Comparison of ENCODE assay signal across 8 cellular contexts in the genomic region with DNA sequence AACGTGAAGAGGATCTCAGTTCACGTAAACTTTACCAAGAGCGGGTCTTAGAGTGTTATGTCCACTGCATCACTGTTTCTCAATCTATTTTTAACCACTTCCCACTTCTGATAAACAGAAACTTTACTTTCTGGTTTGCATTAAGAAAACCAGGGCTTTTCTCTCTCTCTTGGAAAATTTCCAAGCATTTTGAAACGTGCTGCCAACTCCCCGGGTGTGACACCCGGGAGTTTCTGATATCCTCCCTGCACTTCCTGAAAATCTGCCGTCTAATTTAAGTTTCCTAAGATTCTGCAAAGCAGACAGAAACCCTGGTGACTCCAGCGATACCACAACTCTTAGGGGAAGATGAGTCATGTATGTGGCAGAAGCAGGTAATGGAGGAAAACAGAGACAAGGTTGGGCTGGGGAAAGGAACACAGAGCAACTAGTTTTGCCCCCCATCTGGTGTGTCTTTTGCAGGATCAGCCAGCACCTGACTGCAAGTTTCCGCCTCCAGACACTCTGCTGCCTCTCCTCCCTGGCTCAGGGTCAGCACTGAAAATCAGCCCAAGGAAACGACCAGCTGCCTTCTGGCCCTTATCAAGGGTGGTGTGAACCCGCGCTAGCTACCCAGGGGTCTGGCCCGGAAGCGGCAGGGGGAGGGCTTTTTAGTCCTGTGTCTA. TPM values are rescaled to one million over a fixed set of nuclear protein-coding genes. Genes with fewer than 3 reads are reported as not detected.
DNase-seq lines count a peak whose midpoint lies in the region; ATAC-seq, FAIRE-seq and TF ChIP-seq lines count a peak whose summit lies in the region.

No MANE protein-coding gene starts in this region.

- peaks cover 53% of the 10 kb centered on the region for H3K4me1 ChIP-seq in HepG2 (ENCODE audit: insufficient read depth, low read length)
- peaks cover 28% of the 10 kb centered on the region for H3K4me1 ChIP-seq in vagina
- H3K4me1 ChIP-seq in HAP-1, result no peaks in the 10 kb centered on the region

- POLR2A ChIA-PET in HepG2 (lab: Yijun Ruan, JAX), result no interaction called here

- CTCF ChIA-PET in HepG2 (lab: Yijun Ruan, JAX; ENCODE audit: low intra/inter-chr PET ratio, low total read pairs), result no interaction called here

- peak overlapping the region; percentile 88 for H3K27ac ChIP-seq in adipose tissue (ENCODE audit: low read depth, low read length)
- no peak overlapping the region for H3K27ac ChIP-seq in HepG2 (ENCODE audit: extremely low read length, insufficient read depth, low read length)
- peak overlapping the region; percentile 70 for H3K27ac ChIP-seq in vagina

- ATAC-seq in HepG2, result no peak

- H2AFZ ChIP-seq in HepG2 (ENCODE audit: low read length), result no peak overlapping the region

- peak overlapping the region; percentile 59 for H3K4me2 ChIP-seq in HepG2 (ENCODE audit: low read depth, low read length)

- no peak for TF ChIP-seq RAD21 in HepG2 (CRISPR knock-in tag; IDR thresholded peaks at IDR 0.05)

- BruUV-seq in HepG2 (replicated peaks; lab: Mats Ljungman, UMichigan), result no TSS peak

- no peak overlapping the region for H3K9ac ChIP-seq in HepG2 (ENCODE audit: insufficient read depth, low read depth, low read length)

- no peak for FAIRE-seq in HepG2 (lab: Jason Lieb, UNC)

- H3K9me3 ChIP-seq in HepG2 (ENCODE audit: low read length) (peaks cover 3% of the 10 kb centered on the region; the same call in 1 of the 2 replicates), vagina (no peaks in the 10 kb centered on the region), HAP-1 (no peaks in the 10 kb centered on the region)

- H3K27me3 ChIP-seq in HepG2 (ENCODE audit: control insufficient read depth in 1 of 2, insufficient read depth in 2 of 2, low read length in 2 of 2) (peaks cover 3 to 26% of the 10 kb centered on the region in 2 experiments; a peak in 4 of 5 replicates), vagina (no peaks in the 10 kb centered on the region), HAP-1 (ENCODE audit: low read depth) (peaks cover 37% of the 10 kb centered on the region)

- DNase-seq in COLO829 (ENCODE audit: low spot score) (peak; percentile 24), Kasumi-1 (lab: John Stamatoyannopoulos, UW) (peak; percentile 96 to 97), HepG2 (ENCODE audit: low spot score) (no peak), vagina (ENCODE audit: extremely low spot score in 2 of 2) (no peak), HAP-1 (ENCODE audit: low spot score in 2 of 2) (no peak), NCI-H1048 (lab: John Stamatoyannopoulos, UW) (no peak)
- DNase-seq in stimulated activated naive CD4-positive, alpha-beta T cell (lab: John Stamatoyannopoulos, UW), result no peak

- H3K36me3 ChIP-seq in HepG2 (replicated peaks in 1 of 2; ENCODE audit: control insufficient read depth in 1 of 2, insufficient read depth in 2 of 2, low read length in 2 of 2), result no peaks in the 10 kb centered on the region
- no peaks in the 10 kb centered on the region for H3K36me3 ChIP-seq in vagina
- H3K36me3 ChIP-seq in HAP-1 (replicated peaks), result no peaks in the 10 kb centered on the region

- intact Hi-C loops in HepG2 (cut with micrococcal nuclease; ENCODE audit: unreplicated experiment), result no loop called here
- intact Hi-C loops in vagina (cut with DNase I), result no loop called here

- H3K79me2 ChIP-seq in HepG2 (ENCODE audit: insufficient read depth, low read length), result no peaks in the 10 kb centered on the region

- H4K20me1 ChIP-seq in HepG2 (ENCODE audit: insufficient read depth, low read length), result no peaks in the 10 kb centered on the region

- TF ChIP-seq POLR2A in HepG2 (IDR thresholded peaks at IDR 0.05; ENCODE audit: insufficient read depth in 1 of 2, low read depth in 2 of 2, low read length in 2 of 2) (no peak), vagina (IDR thresholded peaks at IDR 0.05) (no peak)

- no peak for TF ChIP-seq EP300 in HepG2 (IDR thresholded peaks at IDR 0.05; ENCODE audit: low read depth in 2 of 2, low read length in 2 of 2)
- no peak for TF ChIP-seq EP300 in HepG2 (CRISPR knock-in tag; IDR thresholded peaks at IDR 0.05; ENCODE audit: borderline replicate concordance)

- TF ChIP-seq CTCF in HepG2 (CRISPR knock-in tag; IDR thresholded peaks at IDR 0.05) (no peak), vagina (IDR thresholded peaks at IDR 0.05) (no peak)

- in situ Hi-C loops in HepG2 (cut with HindIII; ENCODE audit: extremely low pct_ligation_motif_present, low pct_unique_long_range_greater_than_20kb) (no loop called here), HAP-1 (cut with MboI; ENCODE audit: low sequenced_read_pairs) (no loop called here)

- 2 to 10% (median 4%) methylated on average over 14 of the region's 14 CpGs for WGBS in adipose tissue, 3 donors
- 5% methylated on average over 12 of the region's 14 CpGs for WGBS in HepG2 (ENCODE audit: low lambda C conversion rate)

- peak overlapping the region in 2 of 3 experiments; percentile 2 to 53; a peak in 2 of 6 replicates for H3K4me3 ChIP-seq in HepG2 (replicated peaks in 1 of 3; ENCODE audit: insufficient read depth in 1 of 3, low read depth in 2 of 3, low read length in 3 of 3)
- no peak overlapping the region for H3K4me3 ChIP-seq in vagina
- H3K4me3 ChIP-seq in HAP-1, result no peak overlapping the region

TF ChIP-seq in HepG2, 621 proteins besides CTCF, POLR2A, EP300 and RAD21:
- TF ChIP-seq, protein P1, sequence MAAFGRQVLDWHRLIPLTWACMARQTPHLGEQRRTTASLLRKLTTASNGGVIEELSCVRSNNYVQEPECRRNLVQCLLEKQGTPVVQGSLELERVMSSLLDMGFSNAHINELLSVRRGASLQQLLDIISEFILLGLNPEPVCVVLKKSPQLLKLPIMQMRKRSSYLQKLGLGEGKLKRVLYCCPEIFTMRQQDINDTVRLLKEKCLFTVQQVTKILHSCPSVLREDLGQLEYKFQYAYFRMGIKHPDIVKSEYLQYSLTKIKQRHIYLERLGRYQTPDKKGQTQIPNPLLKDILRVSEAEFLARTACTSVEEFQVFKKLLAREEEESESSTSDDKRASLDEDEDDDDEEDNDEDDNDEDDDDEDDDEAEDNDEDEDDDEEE (CRISPR knock-in tag; IDR thresholded peaks at IDR 0.05), result no peak
- TF ChIP-seq FOSL2 (CRISPR knock-in tag; IDR thresholded peaks at IDR 0.05) (peak; percentile 25; the same call in 1 of the 2 replicates), GABPB1 (CRISPR knock-in tag; IDR thresholded peaks at IDR 0.05) (peak; percentile 35; the same call in 1 of the 2 replicates)

RNA-seq across cellular contexts. Expression of a gene that starts 11.4 kb away (rescaled TPM):
- polyA plus RNA-seq in adipose tissue, result 1 to 10 TPM in 2 of 3 donors, under 1 TPM in 1; 0.24 to 4.6 (median 4.0) TPM
- not detected in 2 replicates for total RNA-seq in HepG2 (2016; rRNA removed; fragmentation: Illumina TruSeq; extraction: Trizol)
- total RNA-seq in HepG2 (2016; cell fraction: cytosol; rRNA removed; fragmentation: Illumina TruSeq; extraction: Trizol; ENCODE audit: low read depth), result not detected in 2 replicates
- not detected in 2 replicates for total RNA-seq in HepG2 (2016; cell fraction: insoluble cytoplasmic fraction; rRNA removed; fragmentation: Illumina TruSeq; extraction: Trizol)
- total RNA-seq in HepG2 (2016; cell fraction: membrane; rRNA removed; fragmentation: Illumina TruSeq; extraction: Trizol), result not detected in 2 replicates
- not detected in 2 replicates for total RNA-seq in HepG2 (2016; cell fraction: nucleus; rRNA removed; fragmentation: Illumina TruSeq; extraction: Trizol)
- polyA plus RNA-seq in HepG2 (2011; rRNA removed), result 0.12 and 0.30 TPM in 2 replicates
- 0.03 and 0.14 TPM in 2 replicates for polyA plus RNA-seq in HepG2 (2011; cell fraction: cytosol; rRNA removed)
- polyA plus RNA-seq in HepG2 (2011; cell fraction: nucleus; rRNA removed), result 0.12 TPM in 1 of 2 replicates, not detected in the other
- polyA plus RNA-seq in HepG2 (2012), result 0.31 and 1.2 TPM in 2 replicates
- polyA plus RNA-seq in HepG2 (2016; cell fraction: cytosol; fragmentation: Illumina TruSeq; extraction: Trizol; ENCODE audit: low read depth), result not detected in 2 replicates
- polyA plus RNA-seq in HepG2 (2016; cell fraction: insoluble cytoplasmic fraction; fragmentation: Illumina TruSeq; extraction: Trizol; ENCODE audit: low read depth), result not detected in 2 replicates
- polyA plus RNA-seq in HepG2 (2016; cell fraction: membrane; fragmentation: Illumina TruSeq; extraction: Trizol; ENCODE audit: low read depth), result not detected in 2 replicates
- polyA plus RNA-seq in HepG2 (2016; cell fraction: nucleus; fragmentation: Illumina TruSeq; extraction: Trizol; ENCODE audit: insufficient read depth, low read depth), result not detected in 2 replicates
- polyA minus RNA-seq in HepG2 (2011; rRNA and poly(A)+ RNA removed; ENCODE audit: low replicate concordance), result not detected in 2 replicates
- not detected in 2 replicates for polyA minus RNA-seq in HepG2 (2011; cell fraction: cytosol; rRNA and poly(A)+ RNA removed)
- not detected in 2 replicates for polyA minus RNA-seq in HepG2 (2011; cell fraction: nucleus; rRNA and poly(A)+ RNA removed)
- not detected for total RNA-seq in vagina

RNA-seq across cellular contexts. Expression of a gene that starts 53.7 kb away (rescaled TPM):
- polyA plus RNA-seq in adipose tissue, result under 1 TPM in 2 of 3 donors, not detected in 1; 0.21 to 0.42 TPM
- 0.86 TPM in 1 of 2 replicates, not detected in the other for total RNA-seq in HepG2 (2016; rRNA removed; fragmentation: Illumina TruSeq; extraction: Trizol)
- 1.0 and 1.2 TPM in 2 replicates for total RNA-seq in HepG2 (2016; cell fraction: cytosol; rRNA removed; fragmentation: Illumina TruSeq; extraction: Trizol; ENCODE audit: low read depth)
- total RNA-seq in HepG2 (2016; cell fraction: insoluble cytoplasmic fraction; rRNA removed; fragmentation: Illumina TruSeq; extraction: Trizol), result not detected in 2 replicates
- 0.55 and 0.80 TPM in 2 replicates for total RNA-seq in HepG2 (2016; cell fraction: membrane; rRNA removed; fragmentation: Illumina TruSeq; extraction: Trizol)
- total RNA-seq in HepG2 (2016; cell fraction: nucleus; rRNA removed; fragmentation: Illumina TruSeq; extraction: Trizol), result 1.1 TPM in 1 of 2 replicates, not detected in the other
- 0.67 and 1.5 TPM in 2 replicates for polyA plus RNA-seq in HepG2 (2011; rRNA removed)
- polyA plus RNA-seq in HepG2 (2011; cell fraction: cytosol; rRNA removed), result 0.24 and 0.36 TPM in 2 replicates
- 1.5 and 1.8 TPM in 2 replicates for polyA plus RNA-seq in HepG2 (2011; cell fraction: nucleus; rRNA removed)
- 2.0 TPM in 1 of 2 replicates, not detected in the other for polyA plus RNA-seq in HepG2 (2012)
- polyA plus RNA-seq in HepG2 (2016; cell fraction: cytosol; fragmentation: Illumina TruSeq; extraction: Trizol; ENCODE audit: low read depth), result 0.45 and 0.46 TPM in 2 replicates
- polyA plus RNA-seq in HepG2 (2016; cell fraction: insoluble cytoplasmic fraction; fragmentation: Illumina TruSeq; extraction: Trizol; ENCODE audit: low read depth), result 0.96 TPM in 1 of 2 replicates, not detected in the other
- polyA plus RNA-seq in HepG2 (2016; cell fraction: membrane; fragmentation: Illumina TruSeq; extraction: Trizol; ENCODE audit: low read depth), result 0.77 TPM in 1 of 2 replicates, not detected in the other
- polyA plus RNA-seq in HepG2 (2016; cell fraction: nucleus; fragmentation: Illumina TruSeq; extraction: Trizol; ENCODE audit: insufficient read depth, low read depth), result 2.1 TPM in 1 of 2 replicates, not detected in the other
- not detected in 2 replicates for polyA minus RNA-seq in HepG2 (2011; rRNA and poly(A)+ RNA removed; ENCODE audit: low replicate concordance)
- polyA minus RNA-seq in HepG2 (2011; cell fraction: cytosol; rRNA and poly(A)+ RNA removed), result not detected in 2 replicates
- polyA minus RNA-seq in HepG2 (2011; cell fraction: nucleus; rRNA and poly(A)+ RNA removed), result not detected in 2 replicates
- total RNA-seq in vagina, result 687 TPM

Comparison
In these comparisons a context has a peak if more than half of its experiments do, and no peak if none do; other contexts are left out.
1. DNase-seq: peak in COLO829 (single experiment) and Kasumi-1 (2 of 2); none in HepG2 (single experiment), vagina (0 of 2), stimulated activated naive CD4-positive, alpha-beta T cell (0 of 6), HAP-1 (0 of 2) and NCI-H1048 (single experiment).
2. H3K4me3 ChIP-seq: peak in HepG2 (2 of 3); none in vagina (0 of 2) and HAP-1 (single experiment).
3. RNA of a gene that starts 53.7 kb away (total RNA-seq): 687 TPM in vagina (single experiment); 0.55 to 1.2 TPM in HepG2; every median in the first group is over 100 times any median in the second.